In genomic region chr11:35289821-35290220, GRCh38 we compare ENCODE assay signal across 20 cellular contexts.
DNase-seq lines count a peak whose midpoint lies in the region; ATAC-seq, FAIRE-seq and TF ChIP-seq lines count a peak whose summit lies in the region.
"Had no signal": no experiment of that assay in that cellular context is flagged by ENCODE, and none has a peak within 500 bp of the region (broad histone marks: within the 10 kb centered on the region; RNA-seq: fewer than 3 reads in every experiment).

No MANE protein-coding gene starts in this region.

- no peak overlapping the region for H3K4me3 Mint-ChIP-seq in activated T-cell treated with anti-CD3 and anti-CD28 coated beads, Interleukin-2, amount 50 U/mL, for 24 hours
- H3K4me3 Mint-ChIP-seq: activated CD4-positive, alpha-beta memory T cell treated with anti-CD3 and anti-CD28 coated beads, Interleukin-2, amount 10 ng/mL, durations not matched to agents 7 days and 5 days; nephron progenitor cell had no signal

- no peaks in the 10 kb centered on the region for H3K27me3 Mint-ChIP-seq in activated T-cell treated with anti-CD3 and anti-CD28 coated beads, Interleukin-2, amount 50 U/mL, for 24 hours
- H3K27me3 Mint-ChIP-seq: activated CD4-positive, alpha-beta memory T cell treated with anti-CD3 and anti-CD28 coated beads, Interleukin-2, amount 10 ng/mL, durations not matched to agents 7 days and 5 days had no signal

- DNase-seq in GM23248 (peak; percentile 76), RWPE2 (ENCODE audit: low spot score) (no peak), endothelial cell of umbilical vein (ENCODE audit: low read depth, low spot score) (peak; percentile 48), pulmonary artery endothelial cell (ENCODE audit: low read depth, low spot score) (peak; percentile 22), Kasumi-1 (lab: John Stamatoyannopoulos, UW) (no peak), iPS-NIHi11 (ENCODE audit: low spot score) (no peak)
- DNase-seq in activated T-cell treated with anti-CD3 and anti-CD28 coated beads, Interleukin-2, amount 50 U/mL, for 24 hours = no peak
- DNase-seq: activated CD4-positive, alpha-beta memory T cell treated with anti-CD3 and anti-CD28 coated beads, Interleukin-2, amount 10 ng/mL, durations not matched to agents 7 days and 5 days; activated gamma-delta T cell treated with Interleukin-2 at 50 U/mL for 16 hours; cortex of kidney; head of caudate nucleus; KG1; left ventricle myocardium inferior; NCI-H2029; NCI-H69; nephron progenitor cell; T-helper 9 cell had no signal

- BruUV-seq in endothelial cell of umbilical vein (replicated peaks; lab: Mats Ljungman, UMichigan) = no TSS peak

- no peak overlapping the region for H3K27ac Mint-ChIP-seq in activated T-cell treated with anti-CD3 and anti-CD28 coated beads, Interleukin-2, amount 50 U/mL, for 24 hours
- H3K27ac Mint-ChIP-seq: activated CD4-positive, alpha-beta memory T cell treated with anti-CD3 and anti-CD28 coated beads, Interleukin-2, amount 10 ng/mL, durations not matched to agents 7 days and 5 days; nephron progenitor cell had no signal

- H3K36me3 ChIP-seq in GM23248 (ENCODE audit: low read depth) (no peaks in the 10 kb centered on the region), RWPE2 (ENCODE audit: low read depth) (no peaks in the 10 kb centered on the region), endothelial cell of umbilical vein (ENCODE audit: control insufficient read depth in 2 of 2, extremely low read depth in 1 of 2, insufficient read depth in 2 of 2, low read length in 2 of 2) (no peaks in the 10 kb centered on the region)

- H3K4me2 ChIP-seq in GM23248 (ENCODE audit: unreplicated experiment) (peak overlapping the region; percentile 96), endothelial cell of umbilical vein (ENCODE audit: insufficient read depth, low read length) (peak overlapping the region; percentile 62)

- H3K9me3 ChIP-seq in GM23248 (ENCODE audit: low read depth) = no peaks in the 10 kb centered on the region
- no peaks in the 10 kb centered on the region for H3K9me3 ChIP-seq in RWPE2 (ENCODE audit: severe bottlenecking)
- H3K9me3 ChIP-seq in endothelial cell of umbilical vein (replicated peaks; ENCODE audit: control insufficient read depth, insufficient read depth, low read length) = no peaks in the 10 kb centered on the region
- H3K9me3 ChIP-seq: left ventricle myocardium inferior had no signal

- no peaks in the 10 kb centered on the region for H3K9me2 ChIP-seq in GM23248 (ENCODE audit: insufficient read depth)

- H3F3A ChIP-seq in GM23248 (ENCODE audit: insufficient read depth) = peaks cover 14% of the 10 kb centered on the region

- peaks cover 41% of the 10 kb centered on the region for H3K4me1 Mint-ChIP-seq in activated T-cell treated with anti-CD3 and anti-CD28 coated beads, Interleukin-2, amount 50 U/mL, for 24 hours (ENCODE audit: low read depth)
- H3K4me1 Mint-ChIP-seq: nephron progenitor cell had no signal

- no peak for TF ChIP-seq CTCF in RWPE2 (IDR thresholded peaks at IDR 0.05; ENCODE audit: poor library complexity, severe bottlenecking)
- TF ChIP-seq CTCF in endothelial cell of umbilical vein (IDR thresholded peaks at IDR 0.05; ENCODE audit: extremely low read depth in 1 of 2, insufficient read depth in 1 of 2, low read depth in 1 of 2, low read length in 2 of 2) = no peak

- H3K27ac ChIP-seq in GM23248 (peak overlapping the region; percentile 86), RWPE2 (ENCODE audit: poor library complexity, severe bottlenecking) (peak overlapping the region; percentile 16), endothelial cell of umbilical vein (ENCODE audit: insufficient read depth, low read depth, low read length) (peak overlapping the region; percentile 12)
- H3K27ac ChIP-seq: left ventricle myocardium inferior had no signal

- H2AFZ ChIP-seq in GM23248 (peak overlapping the region; percentile 76), endothelial cell of umbilical vein (ENCODE audit: low read depth, low read length) (no peak overlapping the region)

- in situ Hi-C loops in GM23248 (cut with MboI) = no loop called here

- FAIRE-seq in endothelial cell of umbilical vein (lab: Jason Lieb, UNC) = peak; percentile 84
- FAIRE-seq: D721Med had no signal

- H3K9ac ChIP-seq in GM23248 (peak overlapping the region; percentile 73), endothelial cell of umbilical vein (replicated peaks; ENCODE audit: extremely low read depth, insufficient read depth, low read length) (no peak overlapping the region)

- no peaks in the 10 kb centered on the region for H3K36me3 Mint-ChIP-seq in activated T-cell treated with anti-CD3 and anti-CD28 coated beads, Interleukin-2, amount 50 U/mL, for 24 hours (ENCODE audit: low read depth)

- H3K4me3 ChIP-seq in GM23248 (peak overlapping the region; percentile 60), RWPE2 (ENCODE audit: severe bottlenecking) (no peak overlapping the region), endothelial cell of umbilical vein (replicated peaks in 1 of 3; ENCODE audit: insufficient read depth in 1 of 3, low read depth in 1 of 3, low read length in 3 of 3) (no peak overlapping the region)
- H3K4me3 ChIP-seq: left ventricle myocardium inferior had no signal

- 11 to 13% methylated on average over 2 of the region's 2 CpGs for WGBS in GM23248 (ENCODE audit: low coverage in 1 of 2, low lambda C conversion rate in 2 of 2, missing lambda C conversion rate in 2 of 2), 2 experiments

- POLR2A ChIA-PET in endothelial cell of umbilical vein (lab: Charles Lee) = interaction anchor here (0.6 kb wide), 1 partner anchor 259 kb away, joined by 3 read pairs; no protein-coding TSS in a partner anchor

- CTCF ChIA-PET in endothelial cell of umbilical vein (lab: Charles Lee) = interaction anchor here (0.8 to 1.2 kb wide), 3 partner anchors 91 to 363 kb away, joined by 3 read pairs; no protein-coding TSS in a partner anchor

- H3K27me3 ChIP-seq in GM23248 (replicated peaks; ENCODE audit: insufficient read depth) (no peaks in the 10 kb centered on the region), RWPE2 (ENCODE audit: insufficient read depth, poor library complexity, severe bottlenecking) (no peaks in the 10 kb centered on the region), endothelial cell of umbilical vein (ENCODE audit: control insufficient read depth in 2 of 2, insufficient read depth in 2 of 2, low read length in 2 of 2) (peaks cover 0 to 8% of the 10 kb centered on the region in 2 experiments)

- H3K79me2 ChIP-seq in GM23248 (ENCODE audit: insufficient read depth) (no peaks in the 10 kb centered on the region), endothelial cell of umbilical vein (ENCODE audit: control insufficient read depth, insufficient read depth, low read length) (no peaks in the 10 kb centered on the region)

- TF ChIP-seq POLR2A in endothelial cell of umbilical vein (IDR thresholded peaks at IDR 0.05; ENCODE audit: low read depth, low read length) = no peak

- intact Hi-C loops in endothelial cell of umbilical vein (cut with micrococcal nuclease) = no loop called here

- no peaks in the 10 kb centered on the region for H3K9me1 ChIP-seq in endothelial cell of umbilical vein (replicated peaks; ENCODE audit: control insufficient read depth, extremely low read depth, insufficient read depth, low read length)

- dilution Hi-C loops in endothelial cell of umbilical vein (cut with MboI; ENCODE audit: extremely low pct_ligation_motif_present, low sequenced_read_pairs) = no loop called here

- peaks cover 30% of the 10 kb centered on the region for H3K4me1 ChIP-seq in GM23248 (ENCODE audit: insufficient read depth)
- H3K4me1 ChIP-seq in RWPE2 (ENCODE audit: insufficient read depth, poor library complexity, severe bottlenecking) = peaks cover 15% of the 10 kb centered on the region
- peaks cover 12% of the 10 kb centered on the region for H3K4me1 ChIP-seq in endothelial cell of umbilical vein (ENCODE audit: control insufficient read depth, extremely low read depth, insufficient read depth, low read length)
- H3K4me1 ChIP-seq: left ventricle myocardium inferior had no signal

- no peak for ATAC-seq in RWPE2 (ENCODE audit: low read depth)
- no peak for ATAC-seq in HG03571 (IDR thresholded peaks at IDR 0.05; ENCODE audit: unreplicated experiment)
- ATAC-seq: Right ventricle myocardium inferior had no signal

- no peaks in the 10 kb centered on the region for H4K20me1 ChIP-seq in GM23248 (ENCODE audit: insufficient read depth)
- H4K20me1 ChIP-seq in endothelial cell of umbilical vein (replicated peaks; ENCODE audit: control insufficient read depth, extremely low read depth, insufficient read depth, low read length) = no peaks in the 10 kb centered on the region

- H3K9me3 Mint-ChIP-seq in activated T-cell treated with anti-CD3 and anti-CD28 coated beads, Interleukin-2, amount 50 U/mL, for 24 hours = no peaks in the 10 kb centered on the region
- H3K9me3 Mint-ChIP-seq: activated CD4-positive, alpha-beta memory T cell treated with anti-CD3 and anti-CD28 coated beads, Interleukin-2, amount 10 ng/mL, durations not matched to agents 7 days and 5 days; nephron progenitor cell had no signal

TF ChIP-seq in endothelial cell of umbilical vein, 7 proteins besides CTCF, POLR2A, EP300 and RAD21:
- TF ChIP-seq MYC (IDR thresholded peaks at IDR 0.05; ENCODE audit: low read depth, low read length) (no peak), POLR2AphosphoS5 (IDR thresholded peaks at IDR 0.05; ENCODE audit: insufficient read depth, low read depth, low read length) (no peak), JUN (IDR thresholded peaks at IDR 0.05; ENCODE audit: borderline replicate concordance, insufficient read depth, insufficient read length, low read depth) (no peak), GATA2 (IDR thresholded peaks at IDR 0.05; ENCODE audit: insufficient read depth, insufficient read length, low read depth, low read length) (no peak), FOS (IDR thresholded peaks at IDR 0.05; ENCODE audit: borderline replicate concordance, insufficient read depth, low read length) (no peak), EZH2 (IDR thresholded peaks at IDR 0.05; ENCODE audit: borderline replicate concordance, low read depth, low read length, severe bottlenecking) (no peak), MAX (IDR thresholded peaks at IDR 0.05; ENCODE audit: insufficient read depth, insufficient read length) (no peak)

Comparison
In these comparisons a context has a peak if more than half of its experiments do, and no peak if none do; other contexts are left out.
1. DNase-seq: peak in GM23248 (single experiment), endothelial cell of umbilical vein (single experiment) and pulmonary artery endothelial cell (single experiment); none in RWPE2 (single experiment), Kasumi-1 (0 of 2), iPS-NIHi11 (single experiment) and activated T-cell treated with anti-CD3 and anti-CD28 coated beads, Interleukin-2, amount 50 U/mL, for 24 hours (single experiment).
2. H3K27ac ChIP-seq: peak in every context shown above with its lines; median percentile 86 in GM23248; 16 in RWPE2; 12 in endothelial cell of umbilical vein.